20 cellular contexts compared by ENCODE assay signal in the genomic region with DNA sequence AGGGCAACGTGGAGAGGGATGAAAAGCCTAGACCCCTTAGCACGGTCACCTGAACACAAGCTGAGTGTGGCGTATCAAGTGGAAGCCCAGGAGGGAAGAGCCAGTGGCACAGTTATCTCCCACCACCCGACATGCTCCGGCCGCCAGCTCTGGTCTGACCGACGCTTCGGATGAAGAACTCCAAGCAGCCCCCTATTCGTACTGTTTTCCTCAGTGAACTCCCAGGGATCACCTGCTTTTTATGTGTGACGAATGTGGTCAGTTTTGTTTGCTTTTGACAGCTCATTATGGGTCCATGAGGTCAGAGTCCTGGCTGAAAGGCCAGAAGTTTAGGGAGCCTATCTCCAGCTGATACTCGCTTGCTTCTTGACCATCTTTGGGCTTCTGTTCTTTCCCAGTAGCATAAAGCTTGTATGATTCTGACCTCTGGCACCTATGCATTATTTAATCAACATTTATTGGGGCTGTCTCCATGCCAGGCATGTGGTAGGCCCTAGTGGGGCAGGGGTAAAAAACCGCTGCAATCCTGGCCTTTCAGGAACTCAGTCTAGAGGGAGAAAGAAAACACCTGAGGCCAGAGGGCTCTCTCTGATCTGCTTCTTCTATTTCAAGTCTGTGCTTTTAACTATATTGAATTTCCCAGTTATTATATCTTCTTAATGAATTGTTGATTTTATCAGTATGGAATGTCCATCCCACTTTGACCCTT. TPM values are rescaled to one million over a fixed set of nuclear protein-coding genes. Genes with fewer than 3 reads are reported as not detected.
DNase-seq lines count a peak whose midpoint lies in the region; ATAC-seq, FAIRE-seq and TF ChIP-seq lines count a peak whose summit lies in the region.
"Had no signal": no experiment of that assay in that cellular context is flagged by ENCODE, and none has a peak within 500 bp of the region (broad histone marks: within the 10 kb centered on the region; RNA-seq: fewer than 3 reads in every experiment).

No MANE protein-coding gene starts in this region.

- no peak overlapping the region for H3K4me3 Mint-ChIP-seq in astrocyte (ENCODE audit: unreplicated experiment)

- BruUV-seq in HepG2 (replicated peaks; lab: Mats Ljungman, UMichigan): TSS peak; percentile 79
- no TSS peak for BruUV-seq in A673 (replicated peaks; lab: Mats Ljungman, UMichigan)

- peak; percentile 76 for ATAC-seq in HepG2
- ATAC-seq: GM12878 had no signal

- DNase-seq in LNCaP clone FGC (ENCODE audit: low read depth) (peak; percentile 14), astrocyte (ENCODE audit: low read depth) (no peak), HepG2 (ENCODE audit: low spot score) (peak; percentile 86), spleen (no peak), SW 1271 (lab: John Stamatoyannopoulos, UW) (no peak), NK-92 (lab: John Stamatoyannopoulos, UW; ENCODE audit: unreplicated experiment) (no peak), A673 (ENCODE audit: low spot score) (no peak)
- DNase-seq: activated naive CD4-positive, alpha-beta T cell; GDM1; hypothalamus; NCI-H1092; NCI-H2081 treated with DMSO at 0.1 percent for 48 hours; NCI-H510A treated with DMSO at 0.1 percent for 48 hours; ovary; T1000; thyroid gland had no signal

- H3K36me3 ChIP-seq in astrocyte (ENCODE audit: insufficient read depth, low read length) (no peaks in the 10 kb centered on the region), HepG2 (replicated peaks in 1 of 2; ENCODE audit: control insufficient read depth in 1 of 2, insufficient read depth in 2 of 2, low read length in 2 of 2) (no peaks in the 10 kb centered on the region), spleen (no peaks in the 10 kb centered on the region), A673 (ENCODE audit: insufficient read depth, low read length, poor library complexity, severe bottlenecking) (no peaks in the 10 kb centered on the region)
- H3K36me3 ChIP-seq: ovary, thyroid gland had no signal

- H3K4me2 ChIP-seq in astrocyte (ENCODE audit: low read length): peak overlapping the region; percentile 9
- H3K4me2 ChIP-seq in HepG2 (ENCODE audit: low read depth, low read length): peak overlapping the region; percentile 94
- H3K4me2 ChIP-seq: KMS-11 had no signal

- H3K4me3 ChIP-seq in LNCaP clone FGC (ENCODE audit: low read depth, low read length) (no peak overlapping the region), astrocyte (ENCODE audit: insufficient read depth, low read depth, low read length) (no peak overlapping the region), HepG2 (replicated peaks in 1 of 3; ENCODE audit: insufficient read depth in 1 of 3, low read depth in 2 of 3, low read length in 3 of 3) (peak overlapping the region; percentile 50 to 73 (median 52)), spleen (no peak overlapping the region), A673 (ENCODE audit: low read depth, low read length, poor library complexity, severe bottlenecking) (no peak overlapping the region)
- H3K4me3 ChIP-seq: GM12878, ovary, SK-N-MC, thyroid gland had no signal

- TF ChIP-seq EP300 in HepG2 (IDR thresholded peaks at IDR 0.05; ENCODE audit: low read depth in 2 of 2, low read length in 2 of 2) (peak; percentile 11 to 48; a peak in 1 of 4 replicates), HepG2 (CRISPR knock-in tag; IDR thresholded peaks at IDR 0.05; ENCODE audit: borderline replicate concordance) (0 out of 2 replicates have a peak, but pooled peaks have one; percentile 43)

- FAIRE-seq in astrocyte (lab: Jason Lieb, UNC) (no peak), HepG2 (lab: Jason Lieb, UNC) (peak; percentile 96)
- FAIRE-seq: GM12878 had no signal

- H3K4me1 Mint-ChIP-seq in astrocyte (ENCODE audit: low read depth, unreplicated experiment): no peaks in the 10 kb centered on the region

- H3K4me1 ChIP-seq in astrocyte (ENCODE audit: insufficient read depth, low read length) (peaks cover 19% of the 10 kb centered on the region), HepG2 (ENCODE audit: insufficient read depth, low read length) (peaks cover 43% of the 10 kb centered on the region), spleen (peaks cover 11 to 47% (median 33%) of the 10 kb centered on the region in 6 donors), A673 (ENCODE audit: insufficient read depth, low read length, poor library complexity, severe bottlenecking) (no peaks in the 10 kb centered on the region)

- peaks cover 4% of the 10 kb centered on the region for H3K27me3 Mint-ChIP-seq in astrocyte (ENCODE audit: low read depth, unreplicated experiment)

- TF ChIP-seq RAD21 in HepG2 (CRISPR knock-in tag; IDR thresholded peaks at IDR 0.05): 0 out of 2 replicates have a peak, but pooled peaks have one; percentile 6

- WGBS in HepG2 (ENCODE audit: low lambda C conversion rate): 1% methylated on average over 13 of the region's 13 CpGs
- 88 to 91% (median 89%) methylated on average over 13 of the region's 13 CpGs for WGBS in spleen, 5 donors

- no peak overlapping the region for H3K27ac Mint-ChIP-seq in astrocyte (ENCODE audit: unreplicated experiment)

- in situ Hi-C loops in HepG2 (cut with HindIII; ENCODE audit: extremely low pct_ligation_motif_present, low pct_unique_long_range_greater_than_20kb): no loop called here

- no peaks in the 10 kb centered on the region for H3K79me2 ChIP-seq in astrocyte (ENCODE audit: insufficient read depth, low read length)
- H3K79me2 ChIP-seq in HepG2 (ENCODE audit: insufficient read depth, low read length): no peaks in the 10 kb centered on the region

- CTCF ChIA-PET in HepG2 (lab: Yijun Ruan, JAX; ENCODE audit: low intra/inter-chr PET ratio, low total read pairs) (no interaction called here), A673 (lab: Charles Lee) (no interaction called here)

- peak overlapping the region; percentile 42 for H2AFZ ChIP-seq in astrocyte (ENCODE audit: low read depth, low read length)
- H2AFZ ChIP-seq in HepG2 (ENCODE audit: low read length): peak overlapping the region; percentile 17

- H3K27ac ChIP-seq in astrocyte (ENCODE audit: low read depth, low read length): no peak overlapping the region
- peak overlapping the region; percentile 87 for H3K27ac ChIP-seq in HepG2 (ENCODE audit: extremely low read length, insufficient read depth, low read length)
- H3K27ac ChIP-seq in spleen: peak overlapping the region in 7 of 8 donors; percentile 55 to 85 (median 77)
- H3K27ac ChIP-seq in A673 (ENCODE audit: low read depth, low read length, poor library complexity, severe bottlenecking): no peak overlapping the region
- H3K27ac ChIP-seq: HL-60, KMS-11, ovary, SK-N-MC had no signal

- no peaks in the 10 kb centered on the region for H3K36me3 Mint-ChIP-seq in astrocyte (ENCODE audit: low read depth, unreplicated experiment)

- H4K20me1 ChIP-seq in astrocyte (ENCODE audit: insufficient read depth, low read length) (no peaks in the 10 kb centered on the region), HepG2 (ENCODE audit: insufficient read depth, low read length) (no peaks in the 10 kb centered on the region)

- peaks cover 5% of the 10 kb centered on the region for H3K9me3 Mint-ChIP-seq in astrocyte (ENCODE audit: unreplicated experiment)

- intact Hi-C loops in HepG2 (cut with micrococcal nuclease; ENCODE audit: unreplicated experiment): loop anchor here (1.0 to 2.0 kb wide), 2 partner anchors 14 to 16 kb away; no protein-coding TSS in a partner anchor
- intact Hi-C loops in spleen (cut with DNase I; ENCODE audit: low total_unique reads): no loop called here
- intact Hi-C loops in A673 (cut with micrococcal nuclease; ENCODE audit: unreplicated experiment): no loop called here

- no peaks in the 10 kb centered on the region for H3K9me3 ChIP-seq in astrocyte (ENCODE audit: insufficient read depth, low read depth, low read length)
- H3K9me3 ChIP-seq in HepG2 (ENCODE audit: low read length): no peaks in the 10 kb centered on the region
- H3K9me3 ChIP-seq in spleen: peaks cover 0 to 8% (median 0%) of the 10 kb centered on the region in 8 donors
- no peaks in the 10 kb centered on the region for H3K9me3 ChIP-seq in A673 (ENCODE audit: low read depth, low read length, poor library complexity, severe bottlenecking)
- H3K9me3 ChIP-seq: ovary, thyroid gland had no signal

- no peaks in the 10 kb centered on the region for H3K27me3 ChIP-seq in astrocyte (ENCODE audit: insufficient read depth, low read length)
- no peaks in the 10 kb centered on the region for H3K27me3 ChIP-seq in HepG2 (ENCODE audit: control insufficient read depth in 1 of 2, insufficient read depth in 2 of 2, low read length in 2 of 2)
- peaks cover 0 to 13% (median 0%) of the 10 kb centered on the region in 7 donors for H3K27me3 ChIP-seq in spleen (replicated peaks in 1 of 7)
- no peaks in the 10 kb centered on the region for H3K27me3 ChIP-seq in A673 (replicated peaks; ENCODE audit: insufficient read depth, low read depth, low read length, poor library complexity)
- H3K27me3 ChIP-seq: ovary, thyroid gland had no signal

- no peak overlapping the region for H3K9ac ChIP-seq in astrocyte (ENCODE audit: low read length)
- H3K9ac ChIP-seq in HepG2 (ENCODE audit: insufficient read depth, low read depth, low read length): peak overlapping the region; percentile 80
- H3K9ac ChIP-seq: KMS-11 had no signal

- POLR2A ChIA-PET in HepG2 (lab: Yijun Ruan, JAX) (interaction anchor here (0.9 to 4.7 kb wide), 12 partner anchors 8 to 658 kb away, joined by 3 to 150 read pairs (median 4); a partner anchor contains a TSS), A673 (lab: Charles Lee; ENCODE audit: low non-redundant PET) (no interaction called here)

- TF ChIP-seq POLR2A in HepG2 (IDR thresholded peaks at IDR 0.05; ENCODE audit: insufficient read depth in 1 of 2, low read depth in 2 of 2, low read length in 2 of 2): peak; percentile 71 to 82
- no peak for TF ChIP-seq POLR2A in spleen (IDR thresholded peaks at IDR 0.05)

- no peak for TF ChIP-seq CTCF in LNCaP clone FGC (IDR thresholded peaks at IDR 0.05; ENCODE audit: control insufficient read depth, extremely low read depth, insufficient read depth)
- no peak for TF ChIP-seq CTCF in astrocyte (IDR thresholded peaks at IDR 0.05; ENCODE audit: insufficient read depth, low read depth, low read length)
- no peak for TF ChIP-seq CTCF in HepG2 (CRISPR knock-in tag; IDR thresholded peaks at IDR 0.05)
- no peak for TF ChIP-seq CTCF in spleen (IDR thresholded peaks at IDR 0.05 in 8 of 11, conservative IDR thresholded peaks at IDR 0.05 in 3 of 11)
- TF ChIP-seq CTCF in A673 (conservative IDR thresholded peaks at IDR 0.05; ENCODE audit: low read depth, low read length): no peak

RNA-seq across cellular contexts. Expression of a gene that starts 33.0 kb away (rescaled TPM):
- 80.7 and 85.3 TPM in 2 replicates for total RNA-seq in astrocyte
- total RNA-seq in HepG2 (2016; rRNA removed; fragmentation: Illumina TruSeq; extraction: Trizol): 218 and 227 TPM in 2 replicates
- 206 and 269 TPM in 2 replicates for total RNA-seq in HepG2 (2016; cell fraction: cytosol; rRNA removed; fragmentation: Illumina TruSeq; extraction: Trizol; ENCODE audit: low read depth)
- total RNA-seq in HepG2 (2016; cell fraction: insoluble cytoplasmic fraction; rRNA removed; fragmentation: Illumina TruSeq; extraction: Trizol): 231 and 234 TPM in 2 replicates
- 210 and 239 TPM in 2 replicates for total RNA-seq in HepG2 (2016; cell fraction: membrane; rRNA removed; fragmentation: Illumina TruSeq; extraction: Trizol)
- 93.8 and 105 TPM in 2 replicates for total RNA-seq in HepG2 (2016; cell fraction: nucleus; rRNA removed; fragmentation: Illumina TruSeq; extraction: Trizol)
- polyA plus RNA-seq in HepG2 (2011; rRNA removed): 54.9 and 69.7 TPM in 2 replicates
- 29.2 and 44.3 TPM in 2 replicates for polyA plus RNA-seq in HepG2 (2011; cell fraction: cytosol; rRNA removed)
- polyA plus RNA-seq in HepG2 (2011; cell fraction: nucleus; rRNA removed): 19.7 and 29.3 TPM in 2 replicates
- 135 and 250 TPM in 2 replicates for polyA plus RNA-seq in HepG2 (2012)
- 238 and 374 TPM in 2 replicates for polyA plus RNA-seq in HepG2 (2016; cell fraction: cytosol; fragmentation: Illumina TruSeq; extraction: Trizol; ENCODE audit: low read depth)
- polyA plus RNA-seq in HepG2 (2016; cell fraction: insoluble cytoplasmic fraction; fragmentation: Illumina TruSeq; extraction: Trizol; ENCODE audit: low read depth): 240 and 279 TPM in 2 replicates
- polyA plus RNA-seq in HepG2 (2016; cell fraction: membrane; fragmentation: Illumina TruSeq; extraction: Trizol; ENCODE audit: low read depth): 207 and 271 TPM in 2 replicates
- 189 and 213 TPM in 2 replicates for polyA plus RNA-seq in HepG2 (2016; cell fraction: nucleus; fragmentation: Illumina TruSeq; extraction: Trizol; ENCODE audit: insufficient read depth, low read depth)
- polyA minus RNA-seq in HepG2 (2011; rRNA and poly(A)+ RNA removed; ENCODE audit: low replicate concordance): 1.6 and 6.6 TPM in 2 replicates
- polyA minus RNA-seq in HepG2 (2011; cell fraction: cytosol; rRNA and poly(A)+ RNA removed): 17.9 and 19.8 TPM in 2 replicates
- polyA minus RNA-seq in HepG2 (2011; cell fraction: nucleus; rRNA and poly(A)+ RNA removed): 35.8 and 39.4 TPM in 2 replicates
- 10 to 100 TPM; 48.3 to 94.6 (median 69.2) TPM for total RNA-seq in spleen
- 100 to 1,000 TPM in 2 of 3 donors, 10 to 100 TPM in 1; 95.6 to 166 (median 131) TPM for polyA plus RNA-seq in spleen
- total RNA-seq in A673 (2021): 55.4 and 68.1 TPM in 2 replicates

Comparison
In these comparisons a context has a peak if more than half of its experiments do, and no peak if none do; other contexts are left out.
1. DNase-seq: peak in LNCaP clone FGC (single experiment) and HepG2 (single experiment); none in astrocyte (single experiment), spleen (single experiment), SW 1271 (0 of 2), NK-92 (single experiment) and A673 (single experiment).
2. H3K4me3 ChIP-seq: peak in HepG2 (3 of 3); none in LNCaP clone FGC (single experiment), astrocyte (single experiment), spleen (0 of 8) and A673 (single experiment).
3. H3K27ac ChIP-seq: peak in HepG2 (single experiment) and spleen (7 of 8); none in astrocyte (single experiment) and A673 (single experiment).
4. POLR2A ChIP-seq: peak in HepG2 (2 of 2); none in spleen (0 of 3).